3 cellular contexts compared by ENCODE assay signal in the genomic region with DNA sequence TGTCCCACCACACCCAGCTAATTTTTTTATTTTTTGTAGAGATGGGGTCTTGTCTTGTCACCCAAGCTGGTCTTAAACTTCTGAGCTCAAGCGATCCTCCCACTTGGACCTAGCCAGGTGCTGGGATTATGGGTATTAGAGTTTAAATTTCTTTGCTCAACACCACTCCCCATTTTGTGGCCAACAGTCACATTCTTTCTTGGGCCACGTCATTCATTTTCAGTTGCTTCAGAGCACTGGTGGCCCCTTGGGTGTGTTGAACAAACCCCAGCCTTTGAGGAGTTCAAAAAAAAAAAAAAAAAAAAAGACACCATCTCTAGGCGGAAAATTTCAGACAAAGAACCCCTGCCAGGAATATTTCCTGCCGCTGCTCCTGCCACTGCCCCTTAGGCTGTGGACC. TPM values are rescaled to one million over a fixed set of nuclear protein-coding genes. Genes with fewer than 3 reads are reported as not detected.
"Had no signal": no experiment of that assay in that cellular context is flagged by ENCODE, and none has a peak within 500 bp of the region (broad histone marks: within the 10 kb centered on the region; RNA-seq: fewer than 3 reads in every experiment).

No MANE protein-coding gene starts in this region.

RNA-seq across cellular contexts. Expression of a gene that starts 32.3 kb away (rescaled TPM):
- total RNA-seq: HepG2 had no signal
- polyA plus RNA-seq: HepG2 had no signal

RNA-seq across cellular contexts. Expression of a gene that starts 53.3 kb away (rescaled TPM):
- total RNA-seq: HepG2, HT1080, K562 had no signal
- polyA plus RNA-seq: HepG2, K562 had no signal
